ENCODE assay signal across 25 cellular contexts in genomic region chr20:60201198-60201597, GRCh38.
A peak's percentile ranks its signal among the peaks of the same experiment; 100 is the strongest.
DNase-seq lines count a peak whose midpoint lies in the region; ATAC-seq and FAIRE-seq lines count a peak whose summit lies in the region.
"Had no signal": no experiment of that assay in that cellular context is flagged by ENCODE, and none has a peak within 500 bp of the region (broad histone marks: within the 10 kb centered on the region; RNA-seq: fewer than 3 reads in every experiment).

No MANE protein-coding gene starts in this region.

- DNase-seq in NCI-H2171 treated with DMSO at 0.1 percent for 48 hours (lab: John Stamatoyannopoulos, UW): peak; percentile 30
- DNase-seq in NCI-H2171 (lab: John Stamatoyannopoulos, UW): no peak
- no peak for DNase-seq in HTR-8/SVneo (ENCODE audit: insufficient read length, low spot score)
- peak; percentile 34 for DNase-seq in NCI-H82 (lab: John Stamatoyannopoulos, UW)
- peak; percentile 5 for DNase-seq in left kidney (ENCODE audit: low read depth, low spot score)
- DNase-seq in NCI-H1417 (lab: John Stamatoyannopoulos, UW): no peak
- DNase-seq: 8988T; ACHN; BE2C; CD4-positive, CD25-positive, alpha-beta regulatory T cell; DMS153; H9; Karpas-422; MV-4-11; NCI-H1105; NCI-H146; NCI-H2029; NCI-H345; NCI-H510A treated with DMSO at 0.1 percent for 48 hours; SIG-M5 had no signal

- peak; percentile 80 for FAIRE-seq in HTR-8/SVneo (lab: Jason Lieb, UNC)
- FAIRE-seq: GM19239 had no signal

- ATAC-seq in GM21737 (IDR thresholded peaks at IDR 0.05; ENCODE audit: unreplicated experiment) (no peak), HG03520 (IDR thresholded peaks at IDR 0.05; ENCODE audit: unreplicated experiment) (no peak)
- ATAC-seq: GM23338, Panc1 had no signal

Comparison
In these comparisons a context has a peak if more than half of its experiments do, and no peak if none do; other contexts are left out.
1. DNase-seq: peak in NCI-H2171 treated with DMSO at 0.1 percent for 48 hours (single experiment), NCI-H82 (single experiment) and left kidney (single experiment); none in NCI-H2171 (single experiment), HTR-8/SVneo (single experiment) and NCI-H1417 (0 of 3).